Comparison of ENCODE assay signal across 23 cellular contexts in genomic region chr1:234475166-234475793, GRCh38. TPM values are rescaled to one million over a fixed set of nuclear protein-coding genes. Genes with fewer than 3 reads are reported as not detected.
DNase-seq lines count a peak whose midpoint lies in the region; ATAC-seq and TF ChIP-seq lines count a peak whose summit lies in the region.
"Had no signal": no experiment of that assay in that cellular context is flagged by ENCODE, and none has a peak within 500 bp of the region (broad histone marks: within the 10 kb centered on the region; RNA-seq: fewer than 3 reads in every experiment).

No MANE protein-coding gene starts in this region.

- H3K79me2 ChIP-seq in hepatocyte = peaks cover 36% of the 10 kb centered on the region

- no peak overlapping the region for H3K27ac Mint-ChIP-seq in activated T-cell treated with anti-CD3 and anti-CD28 coated beads, Interleukin-2, amount 50 U/mL, for 24 hours
- no peak overlapping the region for H3K27ac Mint-ChIP-seq in activated T-cell treated with anti-CD3 and anti-CD28 coated beads, Interleukin-2, amount 50 U/mL, for 72 hours
- no peak overlapping the region for H3K27ac Mint-ChIP-seq in stimulated activated naive CD8-positive, alpha-beta T cell treated with anti-CD3 and anti-CD28 coated beads, Interleukin-15, amount 100 ng/mL, for 72 hours

- H3K27ac ChIP-seq in cingulate gyrus (ENCODE audit: low read depth, low read length) = peak overlapping the region; percentile 19
- H3K27ac ChIP-seq in hepatocyte = no peak overlapping the region
- H3K27ac ChIP-seq: A549, C4-2B, prostate gland, SJCRH30 had no signal

- peaks cover 8% of the 10 kb centered on the region for H3K4me1 ChIP-seq in hepatocyte (ENCODE audit: insufficient read depth)
- H3K4me1 ChIP-seq: prostate gland, SJCRH30 had no signal

- H4K20me1 ChIP-seq in hepatocyte (ENCODE audit: insufficient read depth, poor library complexity, severe bottlenecking) = no peaks in the 10 kb centered on the region

- 83% methylated on average over 12 of the region's 12 CpGs for WGBS in hepatocyte (ENCODE audit: low lambda C conversion rate, missing lambda C conversion rate)

- no peak for TF ChIP-seq CTCF in NB4 (IDR thresholded peaks at IDR 0.05; ENCODE audit: low read depth, low read length)
- TF ChIP-seq CTCF in hepatocyte (IDR thresholded peaks at IDR 0.05; ENCODE audit: poor library complexity) = no peak

- H3K36me3 Mint-ChIP-seq in activated T-cell treated with anti-CD3 and anti-CD28 coated beads, Interleukin-2, amount 50 U/mL, for 24 hours (ENCODE audit: low read depth) = peaks cover 44% of the 10 kb centered on the region
- peaks cover under 1% of the 10 kb centered on the region in 2 donors for H3K36me3 Mint-ChIP-seq in activated T-cell treated with anti-CD3 and anti-CD28 coated beads, Interleukin-2, amount 50 U/mL, for 72 hours (ENCODE audit: insufficient read depth in 2 of 2)

- H3K27me3 ChIP-seq in hepatocyte = no peaks in the 10 kb centered on the region
- H3K27me3 ChIP-seq: SJCRH30 had no signal

- no peaks in the 10 kb centered on the region for H3K36me3 ChIP-seq in hepatocyte (replicated peaks; ENCODE audit: insufficient read depth, low read depth)
- H3K36me3 ChIP-seq: prostate gland had no signal

- H2AFZ ChIP-seq in hepatocyte = no peak overlapping the region

- peaks cover 63% of the 10 kb centered on the region for H3K4me1 Mint-ChIP-seq in activated T-cell treated with anti-CD3 and anti-CD28 coated beads, Interleukin-2, amount 50 U/mL, for 24 hours (ENCODE audit: low read depth)
- peaks cover 62% of the 10 kb centered on the region for H3K4me1 Mint-ChIP-seq in activated T-cell treated with anti-CD3 and anti-CD28 coated beads, Interleukin-2, amount 50 U/mL, for 72 hours (ENCODE audit: low read depth)
- H3K4me1 Mint-ChIP-seq in stimulated activated naive CD8-positive, alpha-beta T cell treated with anti-CD3 and anti-CD28 coated beads, Interleukin-15, amount 100 ng/mL, for 72 hours = peaks cover 56% of the 10 kb centered on the region

- H3K9me3 ChIP-seq in hepatocyte (ENCODE audit: low read depth) = no peaks in the 10 kb centered on the region
- H3K9me3 ChIP-seq: A549, prostate gland, SJCRH30 had no signal

- no peak for ATAC-seq in activated T-cell treated with anti-CD3 and anti-CD28 coated beads, Interleukin-2, amount 50 U/mL, for 72 hours (replicated peaks in 1 of 2)
- ATAC-seq in stimulated activated naive CD8-positive, alpha-beta T cell treated with anti-CD3 and anti-CD28 coated beads, Interleukin-15, amount 100 ng/mL, for 72 hours = no peak
- ATAC-seq in HG03025 (IDR thresholded peaks at IDR 0.05; ENCODE audit: low FRiP score, unreplicated experiment) = no peak
- ATAC-seq: A549; left cardiac atrium; naive thymus-derived CD8-positive, alpha-beta T cell; T-helper 17 cell had no signal

- no peak for DNase-seq in activated T-cell treated with anti-CD3 and anti-CD28 coated beads, Interleukin-2, amount 50 U/mL, for 24 hours
- DNase-seq in activated T-cell treated with anti-CD3 and anti-CD28 coated beads, Interleukin-2, amount 50 U/mL, for 72 hours = no peak
- DNase-seq in NB4 (ENCODE audit: low read depth) = peak; percentile 49
- no peak for DNase-seq in stimulated activated naive CD8-positive, alpha-beta T cell treated with anti-CD3 and anti-CD28 coated beads, Interleukin-15, amount 100 ng/mL, for 72 hours
- no peak for DNase-seq in hepatocyte (ENCODE audit: low spot score)
- DNase-seq in activated T-cell treated with anti-CD3 and anti-CD28 coated beads, Interleukin-2, amount 50 U/mL, for 48 hours = no peak
- DNase-seq: activated B cell treated with CpG ODN at 0.5 μM for 24 hours; dermis blood vessel endothelial cell; erythroblast; foreskin melanocyte; KG1; left cardiac atrium; naive thymus-derived CD8-positive, alpha-beta T cell; NCI-H1417; OCI-M1; SJCRH30; stimulated activated CD4-positive, alpha-beta T cell treated with anti-CD3 and anti-CD28 coated beads, Interleukin-2, amount 100 ng/mL, for 48 hours; T-helper 17 cell had no signal

- no peak overlapping the region for H3K4me2 ChIP-seq in hepatocyte

- H3K4me3 ChIP-seq in NB4 (ENCODE audit: low read depth, low read length) = peak overlapping the region; percentile 95
- no peak overlapping the region for H3K4me3 ChIP-seq in hepatocyte
- H3K4me3 ChIP-seq: A549, prostate gland, SJCRH30 had no signal

- peak overlapping the region; percentile 27 for H3K4me3 Mint-ChIP-seq in activated T-cell treated with anti-CD3 and anti-CD28 coated beads, Interleukin-2, amount 50 U/mL, for 24 hours
- H3K4me3 Mint-ChIP-seq in activated T-cell treated with anti-CD3 and anti-CD28 coated beads, Interleukin-2, amount 50 U/mL, for 72 hours = peak overlapping the region in 1 of 2 donors; percentile 34
- peak overlapping the region; percentile 17 to 61 for H3K4me3 Mint-ChIP-seq in stimulated activated naive CD8-positive, alpha-beta T cell treated with anti-CD3 and anti-CD28 coated beads, Interleukin-15, amount 100 ng/mL, for 72 hours
- H3K4me3 Mint-ChIP-seq: T-helper 17 cell had no signal

- TF ChIP-seq POLR2A in NB4 (IDR thresholded peaks at IDR 0.05; ENCODE audit: extremely low read depth, insufficient read length) = no peak

- no peaks in the 10 kb centered on the region for H3K9me2 ChIP-seq in hepatocyte (replicated peaks; ENCODE audit: insufficient read depth)

- no peaks in the 10 kb centered on the region for H3K9me3 Mint-ChIP-seq in activated T-cell treated with anti-CD3 and anti-CD28 coated beads, Interleukin-2, amount 50 U/mL, for 24 hours
- no peaks in the 10 kb centered on the region for H3K9me3 Mint-ChIP-seq in activated T-cell treated with anti-CD3 and anti-CD28 coated beads, Interleukin-2, amount 50 U/mL, for 72 hours
- H3K9me3 Mint-ChIP-seq in stimulated activated naive CD8-positive, alpha-beta T cell treated with anti-CD3 and anti-CD28 coated beads, Interleukin-15, amount 100 ng/mL, for 72 hours = no peaks in the 10 kb centered on the region
- H3K9me3 Mint-ChIP-seq: naive thymus-derived CD8-positive, alpha-beta T cell had no signal

- H3K27me3 Mint-ChIP-seq in activated T-cell treated with anti-CD3 and anti-CD28 coated beads, Interleukin-2, amount 50 U/mL, for 24 hours = no peaks in the 10 kb centered on the region
- no peaks in the 10 kb centered on the region for H3K27me3 Mint-ChIP-seq in activated T-cell treated with anti-CD3 and anti-CD28 coated beads, Interleukin-2, amount 50 U/mL, for 72 hours (ENCODE audit: low read depth)
- no peaks in the 10 kb centered on the region for H3K27me3 Mint-ChIP-seq in stimulated activated naive CD8-positive, alpha-beta T cell treated with anti-CD3 and anti-CD28 coated beads, Interleukin-15, amount 100 ng/mL, for 72 hours
- H3K27me3 Mint-ChIP-seq: activated B cell treated with CpG ODN at 0.5 μM for 24 hours; naive thymus-derived CD8-positive, alpha-beta T cell; T-helper 17 cell had no signal

RNA-seq across cellular contexts. Expression of gene TARBP1, which starts 3.7 kb away (rescaled TPM):
- total RNA-seq in activated T-cell treated with anti-CD3 and anti-CD28 coated beads, Interleukin-2, amount 50 U/mL, for 72 hours = 10 to 100 TPM; 49.6 to 63.0 TPM
- 22.8 and 22.9 TPM in 2 replicates for total RNA-seq in hepatocyte
- polyA plus RNA-seq in hepatocyte = 12.2 and 12.8 TPM in 2 replicates
